Comparison of ENCODE assay signal across 23 cellular contexts in genomic region chr2:20960003-20960402, GRCh38.
"Had no signal": no experiment of that assay in that cellular context is flagged by ENCODE, and none has a peak within 500 bp of the region (broad histone marks: within the 10 kb centered on the region; RNA-seq: fewer than 3 reads in every experiment).

No MANE protein-coding gene starts in this region.

- FAIRE-seq: K562 had no signal

- ATAC-seq: K562, Panc1, PC-3 had no signal

- H3K9me3 ChIP-seq: MG63, SJSA1 had no signal

- H3K27ac ChIP-seq: RWPE1, SJSA1, SK-N-MC had no signal

- H3K4me1 ChIP-seq: SJSA1 had no signal

- H3K36me3 ChIP-seq: MG63, SJSA1 had no signal

- DNase-seq: MG63; NCI-H1092; NCI-H1105 treated with DMSO at 0.1 percent for 48 hours; NCI-H1436; NCI-H187; NCI-H2029; NCI-H2081 treated with DMSO at 0.1 percent for 48 hours; NCI-H2171; NCI-H226; NCI-H446; NCI-H510A; NCI-H524 treated with DMSO at 0.1 percent for 48 hours; NCI-H69; NCI-H774; NK-92 treated with Interleukin-12 subunit alpha and Interleukin-12 subunit beta, amount 100 ng/mL, for 24 hours; PC-3; SIG-M5; SW 1271 had no signal

- H3K4me3 ChIP-seq: K562, MG63, SJSA1, SK-N-MC had no signal
